1 cellular context compared by ENCODE assay signal in the genomic region with DNA sequence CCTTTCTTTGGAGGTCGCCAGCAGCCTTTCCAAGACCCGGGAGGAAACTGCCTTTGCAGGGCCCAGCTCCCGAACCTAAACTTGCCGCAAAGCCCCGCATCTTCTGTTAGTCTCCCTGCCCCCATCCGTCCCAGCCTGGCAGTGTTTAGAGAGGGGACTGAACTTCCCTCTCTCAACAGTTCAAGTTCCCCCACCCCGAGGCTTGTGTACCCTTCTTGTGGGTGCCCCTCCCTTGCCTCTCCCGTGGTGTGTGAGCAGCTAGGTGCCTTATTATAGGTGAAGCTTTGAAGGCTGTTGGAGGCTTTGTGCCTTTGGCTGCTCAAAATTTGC.
TF ChIP-seq lines count a peak whose summit lies in the region.

No MANE protein-coding gene starts in this region.

TF ChIP-seq in H1, 55 proteins besides CTCF, POLR2A, EP300 and RAD21:
- 0 out of 4 replicates have a peak, but pooled peaks of 1 of the 2 experiments have one; percentile 71 for TF ChIP-seq SIN3A (conservative IDR thresholded peaks at IDR 0.05 in 1 of 2, IDR thresholded peaks at IDR 0.05 in 1 of 2; ENCODE audit: low read depth in 1 of 2, low read length in 2 of 2)
- peak; percentile 16 for TF ChIP-seq ASH2L (IDR thresholded peaks at IDR 0.05; ENCODE audit: low read length)
- TF ChIP-seq EZH2 (IDR thresholded peaks at IDR 0.05; ENCODE audit: low read depth, low read length, severe bottlenecking) = peak; percentile 0
- no peak for TF ChIP-seq NRF1 (IDR thresholded peaks at IDR 0.05; ENCODE audit: low read depth, low read length)
